In the genomic region with DNA sequence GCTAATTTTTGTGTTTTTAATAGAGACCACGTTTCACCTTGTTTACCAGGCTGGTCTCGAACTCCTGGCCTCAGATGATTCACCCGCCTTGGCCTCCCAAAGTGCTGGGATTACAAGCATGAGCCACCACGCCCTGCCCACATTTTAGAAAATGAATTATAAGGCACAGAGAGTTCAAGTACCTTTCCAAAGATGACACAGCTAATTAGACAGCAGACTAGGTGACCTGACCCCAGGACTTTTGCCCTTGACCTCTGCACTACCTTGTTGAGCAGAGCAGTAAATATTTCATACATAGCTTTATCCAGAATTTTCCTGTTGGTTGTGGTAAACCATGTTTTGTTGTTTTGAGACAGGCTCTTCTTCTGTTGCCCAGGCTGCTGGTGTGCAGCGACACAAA, we compare ENCODE assay signal across 30 cellular contexts.
"Had no signal": no experiment of that assay in that cellular context is flagged by ENCODE, and none has a peak within 500 bp of the region (broad histone marks: within the 10 kb centered on the region; RNA-seq: fewer than 3 reads in every experiment).

No MANE protein-coding gene starts in this region.

- H3K9me3 Mint-ChIP-seq: activated CD4-positive, alpha-beta T cell treated with anti-CD3 and anti-CD28 coated beads, Interleukin-2, amount 10 ng/mL, durations not matched to agents 24 days and 14 days; activated CD8-positive, alpha-beta T cell treated with anti-CD3 and anti-CD28 coated beads for 36 hours; activated naive CD8-positive, alpha-beta T cell treated with anti-CD3 and anti-CD28 coated beads for 36 hours; activated T-cell treated with anti-CD3 and anti-CD28 coated beads, Interleukin-2, amount 50 U/mL, for 72 hours; activated T-helper 17 cell treated with anti-CD3 and anti-CD28 coated beads, Interleukin-2, amount 50 U/mL, for 72 hours had no signal

- H3K27me3 ChIP-seq: brain microvascular endothelial cell, SJCRH30 had no signal

- ATAC-seq: activated CD8-positive, alpha-beta T cell treated with anti-CD3 and anti-CD28 coated beads for 36 hours; activated T-cell treated with anti-CD3 and anti-CD28 coated beads, Interleukin-2, amount 50 U/mL, for 72 hours; activated T-helper 17 cell treated with anti-CD3 and anti-CD28 coated beads, Interleukin-2, amount 50 U/mL, for 72 hours; Panc1 had no signal

- H3K4me3 ChIP-seq: SJCRH30, SK-N-MC had no signal

- H3K4me3 Mint-ChIP-seq: activated CD4-positive, alpha-beta T cell treated with anti-CD3 and anti-CD28 coated beads, Interleukin-2, amount 10 ng/mL, durations not matched to agents 24 days and 14 days; activated CD8-positive, alpha-beta T cell treated with anti-CD3 and anti-CD28 coated beads for 36 hours; activated naive CD8-positive, alpha-beta T cell treated with anti-CD3 and anti-CD28 coated beads for 36 hours; activated T-cell treated with anti-CD3 and anti-CD28 coated beads, Interleukin-2, amount 50 U/mL, for 72 hours; activated T-helper 17 cell treated with anti-CD3 and anti-CD28 coated beads, Interleukin-2, amount 50 U/mL, for 72 hours had no signal

- H3K36me3 ChIP-seq: brain microvascular endothelial cell, SJCRH30 had no signal

- H3K9me3 ChIP-seq: SJCRH30 had no signal

- H3K27me3 Mint-ChIP-seq: activated CD4-positive, alpha-beta T cell treated with anti-CD3 and anti-CD28 coated beads, Interleukin-2, amount 10 ng/mL, durations not matched to agents 24 days and 14 days; activated CD8-positive, alpha-beta T cell treated with anti-CD3 and anti-CD28 coated beads for 36 hours; activated naive CD8-positive, alpha-beta T cell treated with anti-CD3 and anti-CD28 coated beads for 36 hours; activated T-helper 17 cell treated with anti-CD3 and anti-CD28 coated beads, Interleukin-2, amount 50 U/mL, for 72 hours had no signal

- H3K27ac ChIP-seq: brain microvascular endothelial cell, SJCRH30, SK-N-MC had no signal

- H3K4me1 Mint-ChIP-seq: activated T-helper 17 cell treated with anti-CD3 and anti-CD28 coated beads, Interleukin-2, amount 50 U/mL, for 72 hours had no signal

- H3K4me1 ChIP-seq: SJCRH30 had no signal

- H3K27ac Mint-ChIP-seq: activated CD4-positive, alpha-beta T cell treated with anti-CD3 and anti-CD28 coated beads, Interleukin-2, amount 10 ng/mL, durations not matched to agents 24 days and 14 days; activated CD8-positive, alpha-beta T cell treated with anti-CD3 and anti-CD28 coated beads for 36 hours; activated naive CD8-positive, alpha-beta T cell treated with anti-CD3 and anti-CD28 coated beads for 36 hours; activated T-cell treated with anti-CD3 and anti-CD28 coated beads, Interleukin-2, amount 50 U/mL, for 72 hours had no signal

- DNase-seq: activated CD4-positive, alpha-beta T cell treated with anti-CD3 and anti-CD28 coated beads, Interleukin-2, amount 10 ng/mL, durations not matched to agents 24 days and 14 days; activated CD4-positive, alpha-beta T cell treated with anti-CD3 and anti-CD28 coated beads, Interleukin-2, amount 50 U/mL, for 4 hours; activated CD8-positive, alpha-beta T cell treated with anti-CD3 and anti-CD28 coated beads for 36 hours; activated effector memory CD4-positive, alpha-beta T cell treated with anti-CD3 and anti-CD28 coated beads, Interleukin-2, amount 50 U/mL, for 16 hours; activated naive CD4-positive, alpha-beta T cell; activated naive CD4-positive, alpha-beta T cell treated with anti-CD3 and anti-CD28 coated beads, Interleukin-2, amount 50 U/mL, for 16 hours; activated naive CD8-positive, alpha-beta T cell treated with anti-CD3 and anti-CD28 coated beads for 36 hours; activated T-cell treated with anti-CD3 and anti-CD28 coated beads, Interleukin-2, amount 50 U/mL, for 1 hour; activated T-cell treated with anti-CD3 and anti-CD28 coated beads, Interleukin-2, amount 50 U/mL, for 72 hours; amniotic stem cell; aorta; brain microvascular endothelial cell; central memory CD4-positive, alpha-beta T cell; Kasumi-1; MM.1S; NCI-H1092; NCI-H1417; NCI-H146; NCI-H187; NCI-H2029 treated with DMSO at 0.1 percent for 48 hours; NCI-H2107; NCI-H2171 treated with DMSO at 0.1 percent for 48 hours; NCI-H2227 treated with DMSO at 0.1 percent for 48 hours; NCI-H446; NCI-H524; SHP77; SJCRH30 had no signal
